1 cellular context compared by ENCODE assay signal in genomic region chr20:10434467-10434831, GRCh38.
TF ChIP-seq lines count a peak whose summit lies in the region.

No MANE protein-coding gene starts in this region.

TF ChIP-seq in GM12878, 131 proteins besides CTCF, POLR2A, EP300 and RAD21 (continued from another document and continues in another):
- 0 out of 2 replicates have a peak, but pooled peaks have one; percentile 3 for TF ChIP-seq RAD51 (IDR thresholded peaks at IDR 0.05)
- no peak for TF ChIP-seq ESRRA (IDR thresholded peaks at IDR 0.05; ENCODE audit: low read length)
- TF ChIP-seq E4F1 (IDR thresholded peaks at IDR 0.05; ENCODE audit: borderline replicate concordance, partially characterized antibody), result peak; percentile 27
- no peak for TF ChIP-seq MTA3 (IDR thresholded peaks at IDR 0.05; ENCODE audit: borderline replicate concordance, low read length)
- no peak for TF ChIP-seq SREBF2 (IDR thresholded peaks at IDR 0.05; ENCODE audit: low read length)
- no peak for TF ChIP-seq IRF5 (IDR thresholded peaks at IDR 0.05; ENCODE audit: borderline replicate concordance)
- no peak for TF ChIP-seq BMI1 (IDR thresholded peaks at IDR 0.05; ENCODE audit: borderline replicate concordance)
- no peak for TF ChIP-seq STAT3 (IDR thresholded peaks at IDR 0.05; ENCODE audit: low read depth, low read length)
- TF ChIP-seq HDAC2 (IDR thresholded peaks at IDR 0.05), result no peak
- TF ChIP-seq ATF3 (IDR thresholded peaks at IDR 0.05; ENCODE audit: borderline replicate concordance, extremely low read depth, low read depth, low read length), result no peak
- TF ChIP-seq NR2C2 (IDR thresholded peaks at IDR 0.05; ENCODE audit: borderline replicate concordance, control insufficient read depth, insufficient read length, low read depth), result no peak
- no peak for TF ChIP-seq WRNIP1 (IDR thresholded peaks at IDR 0.05; ENCODE audit: borderline replicate concordance, low read depth, low read length)
- TF ChIP-seq BHLHE40 (IDR thresholded peaks at IDR 0.05; ENCODE audit: borderline replicate concordance in 1 of 2, low read depth in 2 of 2, low read length in 1 of 2), result no peak
- TF ChIP-seq ZBTB33 (IDR thresholded peaks at IDR 0.05), result no peak
- peak; percentile 52 for TF ChIP-seq TAF1 (IDR thresholded peaks at IDR 0.05; ENCODE audit: borderline replicate concordance, low read depth, low read length)
- no peak for TF ChIP-seq DPF2 (IDR thresholded peaks at IDR 0.05)
- TF ChIP-seq CREB1 (IDR thresholded peaks at IDR 0.05; ENCODE audit: low read depth), result 0 out of 2 replicates have a peak, but pooled peaks have one; percentile 15
- TF ChIP-seq SMAD1 (IDR thresholded peaks at IDR 0.05; ENCODE audit: low read depth, partially characterized antibody), result no peak
- TF ChIP-seq HSF1 (IDR thresholded peaks at IDR 0.05; ENCODE audit: low read depth, low read length), result no peak
- no peak for TF ChIP-seq BCLAF1 (IDR thresholded peaks at IDR 0.05)
- no peak for TF ChIP-seq CEBPZ (IDR thresholded peaks at IDR 0.05; ENCODE audit: low read depth, low read length)
- TF ChIP-seq MYB (IDR thresholded peaks at IDR 0.05; ENCODE audit: borderline replicate concordance, low read depth, low read length), result no peak
- TF ChIP-seq TCF12 (IDR thresholded peaks at IDR 0.05; ENCODE audit: low read depth, low read length), result no peak
- TF ChIP-seq SMARCA5 (IDR thresholded peaks at IDR 0.05), result no peak
- peak; percentile 63 for TF ChIP-seq EED (IDR thresholded peaks at IDR 0.05; ENCODE audit: low read depth)
- TF ChIP-seq MTA2 (IDR thresholded peaks at IDR 0.05; ENCODE audit: low read depth), result no peak
- TF ChIP-seq SRF (IDR thresholded peaks at IDR 0.05; ENCODE audit: low read depth in 2 of 2, low read length in 2 of 2), result no peak
- no peak for TF ChIP-seq KDM1A (IDR thresholded peaks at IDR 0.05; ENCODE audit: borderline replicate concordance)
- TF ChIP-seq FOS (IDR thresholded peaks at IDR 0.05; ENCODE audit: borderline replicate concordance, extremely low read depth, insufficient read length), result no peak
- no peak for TF ChIP-seq CREM (IDR thresholded peaks at IDR 0.05; ENCODE audit: low read depth)
- no peak for TF ChIP-seq CHD4 (IDR thresholded peaks at IDR 0.05)
- TF ChIP-seq ZNF207 (IDR thresholded peaks at IDR 0.05; ENCODE audit: borderline replicate concordance), result no peak
- no peak for TF ChIP-seq ZBTB40 (IDR thresholded peaks at IDR 0.05; ENCODE audit: borderline replicate concordance)
- TF ChIP-seq MAX (IDR thresholded peaks at IDR 0.05; ENCODE audit: low read depth, low read length), result no peak
- TF ChIP-seq CEBPB (IDR thresholded peaks at IDR 0.05; ENCODE audit: borderline replicate concordance in 1 of 2, low read depth in 2 of 2, low read length in 2 of 2), result no peak
- peak; percentile 71 for TF ChIP-seq PML (IDR thresholded peaks at IDR 0.05; ENCODE audit: low read length)
- no peak for TF ChIP-seq ZBTB11 (CRISPR knock-in tag; IDR thresholded peaks at IDR 0.05)
